Comparison of ENCODE assay signal across 6 cellular contexts in the genomic region with DNA sequence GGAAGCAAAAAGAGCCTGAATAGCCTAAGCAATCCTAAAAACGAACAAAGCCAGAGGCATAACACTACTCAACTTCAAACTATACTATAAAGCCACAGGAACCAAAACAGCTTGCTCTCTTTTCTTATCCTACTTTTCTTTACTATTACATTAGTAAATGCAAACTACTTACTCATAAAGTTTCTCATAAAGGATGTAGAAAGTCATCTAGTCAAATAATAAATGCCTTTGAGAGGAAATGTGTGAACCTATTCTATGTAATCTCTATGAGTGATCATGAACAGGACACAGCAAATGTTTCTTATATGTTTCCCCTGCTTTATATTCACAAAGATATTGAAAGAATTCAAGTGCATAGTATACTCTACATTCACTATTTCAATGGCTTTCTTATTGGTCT.
"Had no signal": no experiment of that assay in that cellular context is flagged by ENCODE, and none has a peak within 500 bp of the region (broad histone marks: within the 10 kb centered on the region; RNA-seq: fewer than 3 reads in every experiment).

No MANE protein-coding gene starts in this region.

- ATAC-seq: HepG2, K562 had no signal

- FAIRE-seq: HepG2, HTR-8/SVneo, K562 had no signal

- DNase-seq: IMR-90, KBM-7, KG1 had no signal
